20 cellular contexts compared by ENCODE assay signal in genomic region chr16:70534949-70535348, GRCh38.
"Had no signal": no experiment of that assay in that cellular context is flagged by ENCODE, and none has a peak within 500 bp of the region (broad histone marks: within the 10 kb centered on the region; RNA-seq: fewer than 3 reads in every experiment).

No MANE protein-coding gene starts in this region.

- H3K9me3 ChIP-seq: heart right ventricle, mucosa of descending colon, spleen, uterus had no signal

- H3K27ac ChIP-seq: coronary artery, heart right ventricle, neural progenitor cell, spleen, uterus had no signal

- H3K27me3 ChIP-seq: heart right ventricle, neural progenitor cell, spleen, uterus had no signal

- DNase-seq: activated B cell treated with CpG ODN at 0.5 μM for 24 hours; activated CD4-positive, alpha-beta T cell treated with anti-CD3 and anti-CD28 coated beads for 36 hours; activated CD4-positive, alpha-beta T cell treated with anti-CD3 and anti-CD28 coated beads, Interleukin-2, amount 50 U/mL, for 4 hours; activated naive CD4-positive, alpha-beta T cell treated with Interleukin-2 at 50 U/mL for 16 hours; amygdala; heart right ventricle; islet precursor cell; left colon; mucosa of descending colon; retina; spleen; stimulated activated CD4-positive, alpha-beta T cell treated with anti-CD3 and anti-CD28 coated beads, Interleukin-4, amount 100 ng/mL, for 24 hours; T1000; trophoblast cell; uterus had no signal

- H2AFZ ChIP-seq: neural progenitor cell had no signal

- H3K9me3 Mint-ChIP-seq: activated B cell treated with CpG ODN at 0.5 μM for 24 hours; memory B cell; neural progenitor cell; T-helper 1 cell treated with Interleukin-12 subunit alpha and Interleukin-12 subunit beta and Interleukin-4 antibody, amounts not matched to agents 30 μg/mL and 1 μg/mL, for 36 hours had no signal

- H3K9ac ChIP-seq: neural progenitor cell had no signal

- H3K4me3 Mint-ChIP-seq: activated B cell treated with CpG ODN at 0.5 μM for 24 hours; activated CD4-positive, alpha-beta T cell treated with anti-CD3 and anti-CD28 coated beads for 36 hours; memory B cell; neural progenitor cell; T-helper 1 cell treated with Interleukin-12 subunit alpha and Interleukin-12 subunit beta and Interleukin-4 antibody, amounts not matched to agents 30 μg/mL and 1 μg/mL, for 36 hours had no signal

- ATAC-seq: activated CD4-positive, alpha-beta T cell treated with anti-CD3 and anti-CD28 coated beads for 36 hours; heart right ventricle; left colon; mucosa of descending colon had no signal

- FAIRE-seq: bronchial epithelial cell had no signal

- H3K4me3 ChIP-seq: coronary artery, heart right ventricle, mucosa of descending colon, neural progenitor cell, spleen, uterus had no signal

- H3K4me1 ChIP-seq: neural progenitor cell, uterus had no signal

- H3K27me3 Mint-ChIP-seq: activated B cell treated with CpG ODN at 0.5 μM for 24 hours; activated CD4-positive, alpha-beta T cell treated with anti-CD3 and anti-CD28 coated beads for 36 hours; memory B cell had no signal

- H3K27ac Mint-ChIP-seq: activated B cell treated with CpG ODN at 0.5 μM for 24 hours; activated CD4-positive, alpha-beta T cell treated with anti-CD3 and anti-CD28 coated beads for 36 hours; neural progenitor cell; T-helper 1 cell treated with Interleukin-12 subunit alpha and Interleukin-12 subunit beta and Interleukin-4 antibody, amounts not matched to agents 30 μg/mL and 1 μg/mL, for 36 hours had no signal

- H3K36me3 ChIP-seq: uterus had no signal

- H3K4me2 ChIP-seq: neural progenitor cell had no signal

- H3K4me1 Mint-ChIP-seq: neural progenitor cell had no signal
